8 cellular contexts compared by ENCODE assay signal in the genomic region with DNA sequence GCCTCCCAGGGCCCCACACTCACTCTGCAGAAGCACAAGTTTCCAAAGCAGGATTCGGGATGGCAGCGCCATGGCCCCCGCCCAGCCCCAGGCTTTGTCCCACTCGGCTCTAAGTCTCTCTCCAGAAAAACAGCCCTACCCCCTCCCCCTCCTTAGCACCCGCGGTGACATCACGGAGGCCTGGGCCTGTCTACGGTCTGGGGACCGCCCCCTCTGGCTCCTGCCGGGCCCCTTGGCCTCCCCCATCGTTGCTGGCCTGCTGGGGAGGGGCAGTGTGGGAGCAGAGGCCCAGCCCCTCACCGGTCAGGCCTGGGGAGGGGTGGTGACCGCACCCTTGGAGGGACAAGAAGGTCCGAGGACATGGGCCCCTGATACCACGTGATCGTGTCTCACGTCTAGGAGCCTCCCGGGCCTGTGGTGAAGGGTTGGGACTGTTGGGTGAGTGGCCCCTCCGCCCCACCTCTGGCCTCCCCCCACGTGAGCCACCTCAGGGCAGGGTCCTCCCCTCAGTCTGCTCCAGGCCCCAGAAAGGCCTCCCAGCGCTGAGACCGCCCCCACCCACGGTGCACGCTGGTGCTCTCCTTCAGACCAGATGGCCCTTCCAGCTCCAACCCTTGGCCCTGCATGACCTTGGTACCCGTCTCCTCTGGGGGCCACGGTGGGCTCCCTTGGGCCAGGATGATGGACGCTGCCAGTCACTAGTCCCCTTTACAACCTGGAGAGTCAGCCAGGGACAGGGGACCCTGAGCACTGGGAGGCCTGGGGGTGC. TPM values are rescaled to one million over a fixed set of nuclear protein-coding genes. Genes with fewer than 3 reads are reported as not detected.
A peak's percentile ranks its signal among the peaks of the same experiment; 100 is the strongest.
DNase-seq lines count a peak whose midpoint lies in the region; ATAC-seq lines count a peak whose summit lies in the region.

A gene with protein sequence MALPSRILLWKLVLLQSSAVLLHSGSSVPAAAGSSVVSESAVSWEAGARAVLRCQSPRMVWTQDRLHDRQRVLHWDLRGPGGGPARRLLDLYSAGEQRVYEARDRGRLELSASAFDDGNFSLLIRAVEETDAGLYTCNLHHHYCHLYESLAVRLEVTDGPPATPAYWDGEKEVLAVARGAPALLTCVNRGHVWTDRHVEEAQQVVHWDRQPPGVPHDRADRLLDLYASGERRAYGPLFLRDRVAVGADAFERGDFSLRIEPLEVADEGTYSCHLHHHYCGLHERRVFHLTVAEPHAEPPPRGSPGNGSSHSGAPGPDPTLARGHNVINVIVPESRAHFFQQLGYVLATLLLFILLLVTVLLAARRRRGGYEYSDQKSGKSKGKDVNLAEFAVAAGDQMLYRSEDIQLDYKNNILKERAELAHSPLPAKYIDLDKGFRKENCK (minus strand): TSS at position 123 of the 769 bp plus-strand sequence. CDS start 51 bp downstream, at position 72.

- H3K9ac ChIP-seq in iPS-20b (ENCODE audit: low read depth, low read length), result peak within 1 kb of the TSS; percentile 67; the same call in 1 of the 2 replicates

- H3K27me3 ChIP-seq in H7 (ENCODE audit: control insufficient read depth, insufficient read depth, low read length), result peaks cover 18% of the 10 kb centered on the region
- H3K27me3 ChIP-seq in iPS-20b (ENCODE audit: insufficient read depth, low read length), result peaks cover 14% of the 10 kb centered on the region

- H3K36me3 ChIP-seq in H7 (replicated peaks; ENCODE audit: control insufficient read depth, insufficient read depth, low read length), result no peaks in the 10 kb centered on the region
- H3K36me3 ChIP-seq in iPS-20b (ENCODE audit: insufficient read depth, low read depth, low read length), result no peaks in the 10 kb centered on the region

- ATAC-seq in HG03342 (IDR thresholded peaks at IDR 0.05; ENCODE audit: unreplicated experiment), result no peak

- H3K4me1 ChIP-seq in iPS-20b (ENCODE audit: insufficient read depth, low read length), result peaks cover 16% of the 10 kb centered on the region

- DNase-seq in H7 (peak; percentile 94), amniotic stem cell (lab: John Stamatoyannopoulos, UW) (peak; percentile 66), NCI-H146 (lab: John Stamatoyannopoulos, UW) (no peak), cortex of kidney (lab: John Stamatoyannopoulos, UW) (no peak), NCI-H524 treated with DMSO at 0.1 percent for 48 hours (lab: John Stamatoyannopoulos, UW) (no peak)

- no peaks in the 10 kb centered on the region for H3K9me3 ChIP-seq in iPS-20b (ENCODE audit: insufficient read depth, low read depth, low read length)

- H3K4me3 ChIP-seq in H7 (ENCODE audit: insufficient read depth, low read depth, low read length) (peak within 1 kb of the TSS; percentile 56), iPS-20b (ENCODE audit: low read length) (peak within 1 kb of the TSS; percentile 54; the same call in 1 of the 2 replicates), skin epidermis (peak within 1 kb of the TSS; percentile 21 to 44 (median 32))

- H3K27ac ChIP-seq in iPS-20b (ENCODE audit: low read length), result no peak within 1 kb of the TSS
- peak within 1 kb of the TSS in 20 of 21 experiments; percentile 61 to 97 (median 84) for H3K27ac ChIP-seq in skin epidermis

RNA-seq across cellular contexts. Expression of the gene that starts here (rescaled TPM):
- 54.2 and 80.1 TPM in 2 replicates for total RNA-seq in H7 (2014; rRNA removed; shearing (Covaris generic))

Comparison
In these comparisons a context has a peak if more than half of its experiments do, and no peak if none do; other contexts are left out.
1. DNase-seq: peak in H7 (single experiment) and amniotic stem cell (single experiment); none in NCI-H146 (single experiment), cortex of kidney (single experiment) and NCI-H524 treated with DMSO at 0.1 percent for 48 hours (single experiment).
2. Peak in every context shown above with its lines, with median percentiles within 50 percentile points of each other: H3K4me3 ChIP-seq.